Comparison of ENCODE assay signal across 13 cellular contexts in the genomic region with DNA sequence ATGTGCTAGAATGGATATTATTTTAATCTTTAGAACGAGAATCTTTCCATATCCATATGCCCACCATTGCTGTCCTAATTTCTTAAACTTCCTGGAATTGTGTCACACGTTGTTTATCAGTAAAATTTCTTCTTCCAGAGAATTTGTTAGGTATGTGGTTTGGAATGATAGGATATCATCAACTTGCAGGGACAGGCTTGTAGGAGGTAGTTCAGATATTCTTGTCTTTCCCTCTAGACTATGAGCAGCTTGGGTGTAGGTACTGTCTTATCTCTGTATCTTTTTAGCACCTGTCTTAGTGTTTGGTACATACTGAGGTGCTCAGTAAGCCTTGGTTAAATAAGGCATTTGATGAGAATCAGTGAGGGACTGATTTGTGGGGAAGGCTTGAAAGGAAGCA. TPM values are rescaled to one million over a fixed set of nuclear protein-coding genes. Genes with fewer than 3 reads are reported as not detected.
A peak's percentile ranks its signal among the peaks of the same experiment; 100 is the strongest.
DNase-seq lines count a peak whose midpoint lies in the region; ATAC-seq, FAIRE-seq and TF ChIP-seq lines count a peak whose summit lies in the region.
"Had no signal": no experiment of that assay in that cellular context is flagged by ENCODE, and none has a peak within 500 bp of the region (broad histone marks: within the 10 kb centered on the region; RNA-seq: fewer than 3 reads in every experiment).

No MANE protein-coding gene starts in this region.

- POLR2A ChIA-PET in Panc1 (lab: Charles Lee), result interaction anchor here (4.7 kb wide), 1 partner anchor 13 kb away, joined by 22 read pairs; no protein-coding TSS in a partner anchor

- no peaks in the 10 kb centered on the region for H3K27me3 Mint-ChIP-seq in mesothelial cell of epicardium (ENCODE audit: low read depth)
- H3K27me3 Mint-ChIP-seq in activated CD4-positive, alpha-beta T cell treated with anti-CD3 and anti-CD28 coated beads, Interleukin-2, amount 10 ng/mL, durations not matched to agents 24 days and 14 days, result no peaks in the 10 kb centered on the region
- H3K27me3 Mint-ChIP-seq: stimulated activated naive CD8-positive, alpha-beta T cell treated with anti-CD3 and anti-CD28 coated beads, Interleukin-15, Interleukin-2, amounts not matched to agents 100 ng/mL and 50 ng/mL, for 24 hours had no signal

- H3K4me1 ChIP-seq in Panc1 (ENCODE audit: control insufficient read depth, insufficient read depth, low read length) (peaks cover 25% of the 10 kb centered on the region), ectodermal cell (ENCODE audit: control insufficient read depth, insufficient read depth, low read length) (peaks cover 3% of the 10 kb centered on the region), tibial artery (peaks cover 0 to 60% (median 30%) of the 10 kb centered on the region in 4 donors)

- H3K4me3 Mint-ChIP-seq in mesothelial cell of epicardium, result peak overlapping the region; percentile 90
- H3K4me3 Mint-ChIP-seq in activated CD4-positive, alpha-beta T cell treated with anti-CD3 and anti-CD28 coated beads, Interleukin-2, amount 10 ng/mL, durations not matched to agents 24 days and 14 days, result no peak overlapping the region
- H3K4me3 Mint-ChIP-seq: stimulated activated naive CD8-positive, alpha-beta T cell treated with anti-CD3 and anti-CD28 coated beads, Interleukin-15, Interleukin-2, amounts not matched to agents 100 ng/mL and 50 ng/mL, for 24 hours had no signal

- H3K27me3 ChIP-seq in Panc1 (ENCODE audit: control insufficient read depth, insufficient read depth, low read length), result no peaks in the 10 kb centered on the region
- H3K27me3 ChIP-seq in ectodermal cell (ENCODE audit: control insufficient read depth, insufficient read depth, low read length, poor library complexity, severe bottlenecking), result no peaks in the 10 kb centered on the region
- H3K27me3 ChIP-seq in tibial artery, result no peaks in the 10 kb centered on the region

- CTCF ChIA-PET in Panc1 (lab: Charles Lee), result no interaction called here

- no peak for ATAC-seq in Panc1
- ATAC-seq in GM18870 (IDR thresholded peaks at IDR 0.05; ENCODE audit: unreplicated experiment), result no peak
- ATAC-seq: sciatic nerve had no signal

- no peaks in the 10 kb centered on the region for H3K9me3 ChIP-seq in Panc1 (ENCODE audit: control insufficient read depth, insufficient read depth, low read depth, low read length)
- H3K9me3 ChIP-seq in ectodermal cell (ENCODE audit: control insufficient read depth, low read length), result no peaks in the 10 kb centered on the region
- no peaks in the 10 kb centered on the region for H3K9me3 ChIP-seq in tibial artery

- H3K36me3 ChIP-seq in Panc1 (ENCODE audit: control insufficient read depth, insufficient read depth, low read length) (peaks cover 8% of the 10 kb centered on the region; the same call in 1 of the 2 replicates), ectodermal cell (ENCODE audit: control insufficient read depth, insufficient read depth, low read length) (no peaks in the 10 kb centered on the region), tibial artery (no peaks in the 10 kb centered on the region)
- H3K36me3 ChIP-seq: WERI-Rb-1 had no signal

- H3K27ac Mint-ChIP-seq in mesothelial cell of epicardium, result peak overlapping the region; percentile 100
- no peak overlapping the region for H3K27ac Mint-ChIP-seq in activated CD4-positive, alpha-beta T cell treated with anti-CD3 and anti-CD28 coated beads, Interleukin-2, amount 10 ng/mL, durations not matched to agents 24 days and 14 days
- H3K27ac Mint-ChIP-seq: stimulated activated naive CD8-positive, alpha-beta T cell treated with anti-CD3 and anti-CD28 coated beads, Interleukin-15, Interleukin-2, amounts not matched to agents 100 ng/mL and 50 ng/mL, for 24 hours had no signal

- H3K4me3 ChIP-seq in Panc1 (ENCODE audit: low read depth in 2 of 2, low read length in 2 of 2), result peak overlapping the region; percentile 90 to 99
- peak overlapping the region; percentile 45 for H3K4me3 ChIP-seq in ectodermal cell (ENCODE audit: insufficient read depth, low read depth, low read length)
- peak overlapping the region; percentile 55 to 64 for H3K4me3 ChIP-seq in tibial artery

- WGBS in ectodermal cell, 2 experiments, result 71 to 79% methylated on average over 1 of the region's 2 CpGs

- peaks cover 19% of the 10 kb centered on the region for H3K36me3 Mint-ChIP-seq in mesothelial cell of epicardium
- peaks cover 1% of the 10 kb centered on the region for H3K36me3 Mint-ChIP-seq in activated CD4-positive, alpha-beta T cell treated with anti-CD3 and anti-CD28 coated beads, Interleukin-2, amount 10 ng/mL, durations not matched to agents 24 days and 14 days (ENCODE audit: low read depth)

- H3K4me1 Mint-ChIP-seq in mesothelial cell of epicardium, result peaks cover 40% of the 10 kb centered on the region
- H3K4me1 Mint-ChIP-seq in activated CD4-positive, alpha-beta T cell treated with anti-CD3 and anti-CD28 coated beads, Interleukin-2, amount 10 ng/mL, durations not matched to agents 24 days and 14 days, result peaks cover 19% of the 10 kb centered on the region

- intact Hi-C loops in Panc1 (cut with micrococcal nuclease; ENCODE audit: unreplicated experiment), result no loop called here
- intact Hi-C loops in tibial artery (cut with DNase I; ENCODE audit: low total_unique reads), result loop anchor here (5.0 kb wide), 1 partner anchor 32 kb away; no protein-coding TSS in a partner anchor
- intact Hi-C loops in activated CD4-positive, alpha-beta T cell treated with anti-CD3 and anti-CD28 coated beads, Interleukin-2, amount 10 ng/mL, durations not matched to agents 24 days and 14 days (cut with micrococcal nuclease), result no loop called here

- no peak for TF ChIP-seq CTCF in Panc1 (IDR thresholded peaks at IDR 0.05)
- TF ChIP-seq CTCF in mesothelial cell of epicardium (IDR thresholded peaks at IDR 0.05; ENCODE audit: unreplicated experiment), result no peak
- no peak for TF ChIP-seq CTCF in tibial artery (IDR thresholded peaks at IDR 0.05)

- H3K9me3 Mint-ChIP-seq in mesothelial cell of epicardium, result peaks cover 4% of the 10 kb centered on the region
- no peaks in the 10 kb centered on the region for H3K9me3 Mint-ChIP-seq in activated CD4-positive, alpha-beta T cell treated with anti-CD3 and anti-CD28 coated beads, Interleukin-2, amount 10 ng/mL, durations not matched to agents 24 days and 14 days
- H3K9me3 Mint-ChIP-seq: stimulated activated naive CD8-positive, alpha-beta T cell treated with anti-CD3 and anti-CD28 coated beads, Interleukin-15, Interleukin-2, amounts not matched to agents 100 ng/mL and 50 ng/mL, for 24 hours had no signal

- no peak for FAIRE-seq in RCC 7860 (lab: Jason Lieb, UNC)
- FAIRE-seq: G401.6 had no signal

- no peak for DNase-seq in Panc1 (ENCODE audit: low read depth, low spot score)
- no peak for DNase-seq in mesothelial cell of epicardium (ENCODE audit: low spot score in 2 of 2, unreplicated experiment in 2 of 2)
- no peak for DNase-seq in tibial artery
- DNase-seq in activated CD4-positive, alpha-beta T cell treated with anti-CD3 and anti-CD28 coated beads, Interleukin-2, amount 10 ng/mL, durations not matched to agents 24 days and 14 days, result no peak
- no peak for DNase-seq in NOMO-1 treated with DMSO at 0.1 percent for 48 hours (lab: John Stamatoyannopoulos, UW; ENCODE audit: unreplicated experiment)
- no peak for DNase-seq in RCC 7860 (ENCODE audit: low spot score)
- DNase-seq: activated naive CD4-positive, alpha-beta T cell; WERI-Rb-1 had no signal

- H3K27ac ChIP-seq in Panc1 (ENCODE audit: low read length) (peak overlapping the region; percentile 99), ectodermal cell (ENCODE audit: insufficient read depth, low read depth, low read length, poor library complexity, severe bottlenecking) (no peak overlapping the region), tibial artery (peak overlapping the region; percentile 82 to 93)
- H3K27ac ChIP-seq: WERI-Rb-1 had no signal

- BruUV-seq in Panc1 (replicated peaks; lab: Mats Ljungman, UMichigan), result no TSS peak

- in situ Hi-C loops in Panc1 (cut with HindIII; ENCODE audit: low pct_unique_long_range_greater_than_20kb, low sequenced_read_pairs), result no loop called here

RNA-seq across cellular contexts. Expression of gene CTNND1, which starts 3.4 kb away (rescaled TPM):
- 189 TPM for total RNA-seq in Panc1 (2021; ENCODE audit: unreplicated experiment)
- 184 TPM for polyA plus RNA-seq in Panc1 (2012; ENCODE audit: insufficient read length)
- polyA plus RNA-seq in ectodermal cell (2013, experiment 1 of 4), result 182 TPM
- polyA plus RNA-seq in ectodermal cell (2013, experiment 2 of 4), result 198 TPM
- polyA plus RNA-seq in ectodermal cell (2013, experiment 3 of 4), result 137 TPM
- polyA plus RNA-seq in ectodermal cell (2013, experiment 4 of 4), result 157 TPM
- 234 to 250 TPM (median 238 TPM) in 3 replicates for total RNA-seq in mesothelial cell of epicardium
- total RNA-seq in activated CD4-positive, alpha-beta T cell treated with anti-CD3 and anti-CD28 coated beads, Interleukin-2, amount 10 ng/mL, durations not matched to agents 24 days and 14 days, result 4.9 and 6.0 TPM in 2 replicates

RNA-seq across cellular contexts. Expression of gene BTBD18, which starts 13.4 kb away (rescaled TPM):
- total RNA-seq in Panc1 (2021; ENCODE audit: unreplicated experiment), result not detected
- polyA plus RNA-seq in Panc1 (2012; ENCODE audit: insufficient read length), result not detected
- polyA plus RNA-seq in ectodermal cell (2013, experiment 1 of 4), result not detected
- not detected for polyA plus RNA-seq in ectodermal cell (2013, experiment 2 of 4)
- not detected for polyA plus RNA-seq in ectodermal cell (2013, experiment 3 of 4)
- not detected for polyA plus RNA-seq in ectodermal cell (2013, experiment 4 of 4)
- total RNA-seq in mesothelial cell of epicardium, result not detected in 3 replicates
- not detected in 2 replicates for total RNA-seq in activated CD4-positive, alpha-beta T cell treated with anti-CD3 and anti-CD28 coated beads, Interleukin-2, amount 10 ng/mL, durations not matched to agents 24 days and 14 days
- total RNA-seq: sciatic nerve had no signal

RNA-seq across cellular contexts. Expression of gene SELENOH, which starts 23.7 kb away (rescaled TPM):
- 112 TPM for total RNA-seq in Panc1 (2021; ENCODE audit: unreplicated experiment)
- 115 TPM for polyA plus RNA-seq in Panc1 (2012; ENCODE audit: insufficient read length)
- 170 TPM for polyA plus RNA-seq in ectodermal cell (2013, experiment 1 of 4)
- polyA plus RNA-seq in ectodermal cell (2013, experiment 2 of 4), result 159 TPM
- polyA plus RNA-seq in ectodermal cell (2013, experiment 3 of 4), result 184 TPM
- polyA plus RNA-seq in ectodermal cell (2013, experiment 4 of 4), result 183 TPM
- 152 to 158 TPM (median 156 TPM) in 3 replicates for total RNA-seq in mesothelial cell of epicardium
- 211 and 216 TPM in 2 replicates for total RNA-seq in activated CD4-positive, alpha-beta T cell treated with anti-CD3 and anti-CD28 coated beads, Interleukin-2, amount 10 ng/mL, durations not matched to agents 24 days and 14 days

RNA-seq across cellular contexts. Expression of gene TMX2, which starts 52.6 kb away (rescaled TPM):
- total RNA-seq in Panc1 (2021; ENCODE audit: unreplicated experiment), result 151 TPM
- 141 TPM for polyA plus RNA-seq in Panc1 (2012; ENCODE audit: insufficient read length)
- polyA plus RNA-seq in ectodermal cell (2013, experiment 1 of 4), result 74.0 TPM
- 85.9 TPM for polyA plus RNA-seq in ectodermal cell (2013, experiment 2 of 4)
- 55.8 TPM for polyA plus RNA-seq in ectodermal cell (2013, experiment 3 of 4)
- polyA plus RNA-seq in ectodermal cell (2013, experiment 4 of 4), result 60.2 TPM
- total RNA-seq in mesothelial cell of epicardium, result 62.8 to 64.9 TPM (median 63.8 TPM) in 3 replicates
- 99.0 and 99.2 TPM in 2 replicates for total RNA-seq in activated CD4-positive, alpha-beta T cell treated with anti-CD3 and anti-CD28 coated beads, Interleukin-2, amount 10 ng/mL, durations not matched to agents 24 days and 14 days

RNA-seq across cellular contexts. Expression of gene MED19, which starts 53.0 kb away (rescaled TPM):
- total RNA-seq in Panc1 (2021; ENCODE audit: unreplicated experiment) (29.7 TPM), mesothelial cell of epicardium (19.3 to 19.7 TPM (median 19.6 TPM) in 3 replicates)
- 33.6 TPM for polyA plus RNA-seq in Panc1 (2012; ENCODE audit: insufficient read length)
- polyA plus RNA-seq in ectodermal cell (2013, experiment 1 of 4), result 24.5 TPM
- polyA plus RNA-seq in ectodermal cell (2013, experiment 2 of 4), result 21.5 TPM
- polyA plus RNA-seq in ectodermal cell (2013, experiment 3 of 4), result 21.4 TPM
- 27.9 TPM for polyA plus RNA-seq in ectodermal cell (2013, experiment 4 of 4)
- 13.9 and 15.6 TPM in 2 replicates for total RNA-seq in activated CD4-positive, alpha-beta T cell treated with anti-CD3 and anti-CD28 coated beads, Interleukin-2, amount 10 ng/mL, durations not matched to agents 24 days and 14 days

Comparison
In these comparisons a context has a peak if more than half of its experiments do, and no peak if none do; other contexts are left out.
1. RNA of gene CTNND1, which starts 3.4 kb away (total RNA-seq): 234 to 250 TPM in mesothelial cell of epicardium and 189 TPM in Panc1 (single experiment); 4.9 to 6.0 TPM in activated CD4-positive, alpha-beta T cell treated with anti-CD3 and anti-CD28 coated beads, Interleukin-2, amount 10 ng/mL, durations not matched to agents 24 days and 14 days; every median in the first group is over 10 times any median in the second.
2. Peak in every context shown above with its lines, with median percentiles within 50 percentile points of each other: H3K4me3 ChIP-seq.